21 cellular contexts compared by ENCODE assay signal in genomic region chr2:28320009-28320365, GRCh38.
A peak's percentile ranks its signal among the peaks of the same experiment; 100 is the strongest.
DNase-seq lines count a peak whose midpoint lies in the region; ATAC-seq, FAIRE-seq and TF ChIP-seq lines count a peak whose summit lies in the region.
"Had no signal": no experiment of that assay in that cellular context is flagged by ENCODE, and none has a peak within 500 bp of the region (broad histone marks: within the 10 kb centered on the region; RNA-seq: fewer than 3 reads in every experiment).

No MANE protein-coding gene starts in this region.

- H3K4me2 ChIP-seq in IMR-90 (ENCODE audit: low read depth, low read length) (no peak overlapping the region), H1 (ENCODE audit: insufficient read depth in 1 of 2, low read depth in 2 of 2, low read length in 2 of 2) (no peak overlapping the region), neuronal stem cell (ENCODE audit: insufficient read depth, low read length, poor library complexity, severe bottlenecking) (no peak overlapping the region), OCI-LY7 (ENCODE audit: low read length) (no peak overlapping the region)

- H3K79me1 ChIP-seq in IMR-90 (ENCODE audit: low read depth in 1 of 2, low read length in 2 of 2) (no peaks in the 10 kb centered on the region), H1 (ENCODE audit: low read depth, low read length) (no peaks in the 10 kb centered on the region), neuronal stem cell (ENCODE audit: low read depth, low read length) (no peaks in the 10 kb centered on the region)

- H2BK20ac ChIP-seq in IMR-90 (ENCODE audit: low read depth, low read length) (no peak overlapping the region), H1 (ENCODE audit: low read length) (no peak overlapping the region)

- H3K36me3 ChIP-seq in IMR-90 (ENCODE audit: control insufficient read depth, insufficient read depth, low read length) (no peaks in the 10 kb centered on the region), H1 (ENCODE audit: control insufficient read depth in 2 of 4, insufficient read depth in 4 of 4, low read length in 3 of 4) (no peaks in the 10 kb centered on the region), neuronal stem cell (replicated peaks in 1 of 2; ENCODE audit: control insufficient read depth in 2 of 2, insufficient read depth in 2 of 2, low read length in 2 of 2) (no peaks in the 10 kb centered on the region), skeletal muscle tissue (ENCODE audit: control insufficient read depth in 3 of 3, insufficient read depth in 3 of 3, low read length in 3 of 3) (no peaks in the 10 kb centered on the region), OCI-LY7 (ENCODE audit: insufficient read depth, low read length) (no peaks in the 10 kb centered on the region)

- H3K23me2 ChIP-seq in H1 (ENCODE audit: low read depth, low read length): no peaks in the 10 kb centered on the region; the same call in 1 of the 2 replicates

- no TSS peak for BruUV-seq in IMR-90 (replicated peaks; lab: Mats Ljungman, UMichigan)
- BruUV-seq in OCI-LY7 (replicated peaks; lab: Mats Ljungman, UMichigan): no TSS peak

- peak overlapping the region; percentile 31; the same call in 1 of the 2 replicates for H2AK5ac ChIP-seq in IMR-90 (ENCODE audit: low read depth, low read length)
- no peak overlapping the region for H2AK5ac ChIP-seq in H1 (ENCODE audit: low read depth, low read length)
- H2AK5ac ChIP-seq in neuronal stem cell (ENCODE audit: low read depth, low read length): peak overlapping the region; percentile 85

- no peaks in the 10 kb centered on the region for H3K9me3 ChIP-seq in IMR-90 (ENCODE audit: control insufficient read depth, insufficient read depth, low read length)
- H3K9me3 ChIP-seq in H1 (ENCODE audit: insufficient read depth in 2 of 2, low read depth in 1 of 2, low read length in 1 of 2): no peaks in the 10 kb centered on the region
- H3K9me3 ChIP-seq in neuronal stem cell (replicated peaks in 1 of 2; ENCODE audit: control insufficient read depth in 2 of 2, insufficient read depth in 1 of 2, low read depth in 1 of 2, low read length in 2 of 2): no peaks in the 10 kb centered on the region
- no peaks in the 10 kb centered on the region for H3K9me3 ChIP-seq in skeletal muscle tissue (ENCODE audit: control insufficient read depth in 3 of 3, low read length in 3 of 3)
- H3K9me3 ChIP-seq in OCI-LY7 (ENCODE audit: low read length): no peaks in the 10 kb centered on the region

- FAIRE-seq in H1 (lab: Jason Lieb, UNC): no peak
- FAIRE-seq: D721Med, G401.6, GM12892, GM19239, HTR-8/SVneo had no signal

- H3K4me3 ChIP-seq in IMR-90 (ENCODE audit: insufficient read depth, low read depth, low read length) (no peak overlapping the region), H1 (ENCODE audit: extremely low read depth in 1 of 4, insufficient read depth in 2 of 4, low read depth in 3 of 4, low read length in 4 of 4) (no peak overlapping the region), neuronal stem cell (ENCODE audit: low read length in 2 of 2) (no peak overlapping the region), skeletal muscle tissue (ENCODE audit: low read length in 3 of 3) (peak overlapping the region in 2 of 3 donors; percentile 45 to 49), foreskin fibroblast (ENCODE audit: low read depth in 1 of 2, low read length in 2 of 2) (no peak overlapping the region), OCI-LY7 (ENCODE audit: low read depth, low read length, poor library complexity, severe bottlenecking) (no peak overlapping the region)

- no peak for ATAC-seq in IMR-90 (ENCODE audit: low read depth)
- ATAC-seq in HG02642 (IDR thresholded peaks at IDR 0.05; ENCODE audit: poor library complexity, unreplicated experiment): no peak
- ATAC-seq: CD8-positive, alpha-beta T cell had no signal

- H4K91ac ChIP-seq in IMR-90 (ENCODE audit: insufficient read depth, low read depth, low read length) (no peak overlapping the region), H1 (replicated peaks; ENCODE audit: insufficient read length, low read length) (peak overlapping the region; percentile 32), neuronal stem cell (ENCODE audit: low read depth, low read length, poor library complexity) (peak overlapping the region; percentile 90)

- H3K4ac ChIP-seq in IMR-90 (ENCODE audit: low read depth, low read length) (no peak overlapping the region), H1 (replicated peaks; ENCODE audit: insufficient read length, low read depth, low read length) (no peak overlapping the region), neuronal stem cell (ENCODE audit: low read length) (no peak overlapping the region)

- H4K20me1 ChIP-seq in IMR-90 (ENCODE audit: insufficient read depth, low read length): no peaks in the 10 kb centered on the region
- no peaks in the 10 kb centered on the region for H4K20me1 ChIP-seq in H1 (replicated peaks in 1 of 2; ENCODE audit: control insufficient read depth in 1 of 2, insufficient read depth in 2 of 2, low read length in 2 of 2)
- H4K20me1 ChIP-seq in OCI-LY7 (ENCODE audit: insufficient read depth, low read length): no peaks in the 10 kb centered on the region

- DNase-seq in IMR-90 (no peak), H1 (ENCODE audit: low read depth in 1 of 2, low spot score in 2 of 2) (no peak), neuronal stem cell (ENCODE audit: low spot score) (no peak), foreskin fibroblast (no peak), OCI-LY7 (ENCODE audit: low spot score) (no peak), posterior vena cava (ENCODE audit: low spot score) (no peak)
- DNase-seq: CD8-positive, alpha-beta T cell; COR-L47; DMS153; DMS79 treated with DMSO at 0.1 percent for 48 hours; GOT3; HCEC 1CT; HFFc6 had no signal

- TF ChIP-seq EP300 in H1 (IDR thresholded peaks at IDR 0.05; ENCODE audit: borderline replicate concordance in 1 of 2, low read depth in 2 of 2, low read length in 2 of 2): no peak

- H3K27me3 ChIP-seq in IMR-90 (ENCODE audit: control insufficient read depth, insufficient read depth, low read length) (no peaks in the 10 kb centered on the region), H1 (replicated peaks in 1 of 4; ENCODE audit: control insufficient read depth in 3 of 4, extremely low read depth in 1 of 4, insufficient read depth in 3 of 4, low read length in 3 of 4) (no peaks in the 10 kb centered on the region), neuronal stem cell (ENCODE audit: control insufficient read depth in 3 of 3, insufficient read depth in 3 of 3, low read depth in 1 of 3, low read length in 3 of 3) (no peaks in the 10 kb centered on the region), skeletal muscle tissue (ENCODE audit: control insufficient read depth in 3 of 3, insufficient read depth in 3 of 3, low read length in 3 of 3) (no peaks in the 10 kb centered on the region)

- no peak overlapping the region for H3K9ac ChIP-seq in IMR-90 (ENCODE audit: low read depth, low read length)
- no peak overlapping the region for H3K9ac ChIP-seq in H1 (replicated peaks in 1 of 4; ENCODE audit: extremely low read depth in 1 of 4, low read depth in 3 of 4, low read length in 3 of 4)
- no peak overlapping the region for H3K9ac ChIP-seq in neuronal stem cell (ENCODE audit: low read depth, low read length, poor library complexity)
- peak overlapping the region; percentile 32 to 79 (median 37) for H3K9ac ChIP-seq in skeletal muscle tissue (ENCODE audit: low read depth in 1 of 3, low read length in 3 of 3)

- in situ Hi-C loops in IMR-90 (cut with MboI; ENCODE audit: low sequenced_read_pairs): no loop called here

- CTCF ChIA-PET in IMR-90 (lab: Yijun Ruan, JAX) (no interaction called here), H1 (lab: Charles Lee; ENCODE audit: partially characterized antibody) (no interaction called here), OCI-LY7 (lab: Charles Lee; ENCODE audit: unreplicated experiment) (no interaction called here)

- H3K9me1 ChIP-seq in IMR-90 (ENCODE audit: insufficient read depth, low read length): peaks cover 2% of the 10 kb centered on the region

- 100% methylated on average over 2 of the region's 6 CpGs; no CpG with 5 or more reads in 1 of the 2 experiments for WGBS in IMR-90 (ENCODE audit: extremely low coverage in 2 of 2, insufficient read length in 1 of 2), 2 experiments
- WGBS in H1 (ENCODE audit: extremely low coverage in 1 of 2, insufficient coverage in 1 of 2, insufficient read length in 1 of 2, insufficient replicate concordance in 2 of 2, low coverage in 1 of 2, low lambda C conversion rate in 2 of 2, missing lambda C conversion rate in 1 of 2), 2 experiments: 86% methylated on average over 6 of the region's 6 CpGs; no CpG with 5 or more reads in 1 of the 2 experiments
- WGBS in neuronal stem cell (ENCODE audit: extremely low coverage in 2 of 2, insufficient read length in 2 of 2, insufficient replicate concordance in 1 of 2), 2 donors: no CpG with 5 or more reads among the region's 6 CpGs

- H3K18ac ChIP-seq in IMR-90 (ENCODE audit: low read depth, low read length): no peak overlapping the region; the same call in 1 of the 2 replicates
- H3K18ac ChIP-seq in H1 (ENCODE audit: extremely low read depth, low read length): no peak overlapping the region; the same call in 1 of the 2 replicates
- H3K18ac ChIP-seq in neuronal stem cell (ENCODE audit: low read length): peak overlapping the region; percentile 96

- dilution Hi-C loops in IMR-90 (cut with HindIII; ENCODE audit: low sequenced_read_pairs, unreplicated experiment): no loop called here

- H2BK120ac ChIP-seq in IMR-90 (ENCODE audit: low read depth, low read length): no peak overlapping the region
- no peak overlapping the region for H2BK120ac ChIP-seq in H1 (replicated peaks; ENCODE audit: low read depth, low read length)
- peak overlapping the region; percentile 98 for H2BK120ac ChIP-seq in neuronal stem cell (ENCODE audit: low read depth, low read length)

- POLR2A ChIA-PET in IMR-90 (lab: Charles Lee; ENCODE audit: unreplicated experiment) (no interaction called here), H1 (lab: Charles Lee; ENCODE audit: partially characterized antibody) (interaction anchor here (1.6 to 1.7 kb wide), 2 partner anchors 8 kb away, joined by 3 to 5 read pairs; no protein-coding TSS in a partner anchor), OCI-LY7 (lab: Charles Lee) (no interaction called here)

- H3K4me1 ChIP-seq in IMR-90 (ENCODE audit: control insufficient read depth, insufficient read depth, low read length) (peaks cover 10% of the 10 kb centered on the region), H1 (replicated peaks in 1 of 4; ENCODE audit: control insufficient read depth in 3 of 4, insufficient read depth in 4 of 4, low read length in 3 of 4) (peaks cover 11 to 31% (median 22%) of the 10 kb centered on the region in 4 experiments), neuronal stem cell (ENCODE audit: control insufficient read depth in 2 of 2, insufficient read depth in 1 of 2, low read depth in 1 of 2, low read length in 2 of 2) (peaks cover 12 to 47% of the 10 kb centered on the region in 2 donors), skeletal muscle tissue (ENCODE audit: control insufficient read depth in 3 of 3, insufficient read depth in 3 of 3, low read length in 3 of 3) (peaks cover 26 to 40% (median 38%) of the 10 kb centered on the region in 3 donors), OCI-LY7 (ENCODE audit: insufficient read depth, low read length, poor library complexity, severe bottlenecking) (no peaks in the 10 kb centered on the region)

- H2BK12ac ChIP-seq in H1 (ENCODE audit: low read depth, low read length) (peak overlapping the region; percentile 32; the same call in 1 of the 2 replicates), neuronal stem cell (ENCODE audit: low read length) (peak overlapping the region; percentile 95)

- TF ChIP-seq RAD21 in IMR-90 (IDR thresholded peaks at IDR 0.05; ENCODE audit: low read length): no peak
- TF ChIP-seq RAD21 in H1 (IDR thresholded peaks at IDR 0.05 in 1 of 2, conservative IDR thresholded peaks at IDR 0.05 in 1 of 2; ENCODE audit: low read depth in 2 of 2, low read length in 2 of 2): no peak

- H3K56ac ChIP-seq in IMR-90 (ENCODE audit: extremely low read depth, insufficient read depth, low read length) (no peak overlapping the region), H1 (replicated peaks; ENCODE audit: insufficient read length, low read depth, low read length) (no peak overlapping the region)

- no peaks in the 10 kb centered on the region for H3K9me2 ChIP-seq in OCI-LY7 (ENCODE audit: insufficient read depth, low read length)

- H3K14ac ChIP-seq in IMR-90 (replicated peaks; ENCODE audit: low read depth, low read length) (no peak overlapping the region), H1 (ENCODE audit: insufficient read length) (no peak overlapping the region), neuronal stem cell (ENCODE audit: low read length) (peak overlapping the region; percentile 59)

- H2AFZ ChIP-seq in IMR-90 (replicated peaks; ENCODE audit: low read length, poor library complexity) (no peak overlapping the region), H1 (ENCODE audit: low read length) (no peak overlapping the region), neuronal stem cell (ENCODE audit: low read length) (no peak overlapping the region), OCI-LY7 (ENCODE audit: low read length) (no peak overlapping the region)

- no peak overlapping the region for H2AK9ac ChIP-seq in IMR-90 (replicated peaks; ENCODE audit: low read depth, low read length, poor library complexity)

- H2BK15ac ChIP-seq in IMR-90 (ENCODE audit: low read depth, low read length) (no peak overlapping the region), H1 (ENCODE audit: low read length) (no peak overlapping the region; the same call in 1 of the 2 replicates), neuronal stem cell (ENCODE audit: low read length) (no peak overlapping the region)

- intact Hi-C loops in IMR-90 (cut with micrococcal nuclease) (no loop called here), OCI-LY7 (cut with micrococcal nuclease; ENCODE audit: unreplicated experiment) (no loop called here), posterior vena cava (cut with DNase I) (no loop called here)

- H3K23ac ChIP-seq in IMR-90 (ENCODE audit: low read depth, low read length) (no peak overlapping the region), H1 (ENCODE audit: insufficient read length) (no peak overlapping the region), neuronal stem cell (ENCODE audit: low read depth, low read length, poor library complexity) (peak overlapping the region; percentile 50)

- H3K79me2 ChIP-seq in H1 (ENCODE audit: control insufficient read depth in 1 of 2, insufficient read depth in 2 of 2, low read length in 2 of 2) (no peaks in the 10 kb centered on the region), OCI-LY7 (ENCODE audit: insufficient read depth, low read depth, low read length) (no peaks in the 10 kb centered on the region)

- no peak overlapping the region for H4K8ac ChIP-seq in IMR-90 (ENCODE audit: low read depth in 2 of 2, low read length in 2 of 2)
- no peak overlapping the region for H4K8ac ChIP-seq in H1 (ENCODE audit: extremely low read depth, insufficient read depth, low read length)
- no peak overlapping the region for H4K8ac ChIP-seq in neuronal stem cell (ENCODE audit: low read depth, low read length)

- H3K27ac ChIP-seq in IMR-90 (ENCODE audit: insufficient read depth, low read length): no peak overlapping the region
- H3K27ac ChIP-seq in H1 (ENCODE audit: low read depth, low read length): no peak overlapping the region
- peak overlapping the region; percentile 93 for H3K27ac ChIP-seq in neuronal stem cell (replicated peaks; ENCODE audit: low read length)
- H3K27ac ChIP-seq in skeletal muscle tissue (ENCODE audit: low read depth, low read length): peak overlapping the region; percentile 75
- H3K27ac ChIP-seq in OCI-LY7 (ENCODE audit: low read depth, low read length, poor library complexity, severe bottlenecking): no peak overlapping the region
- H3K27ac ChIP-seq: 22Rv1 had no signal

- H2BK5ac ChIP-seq in IMR-90 (ENCODE audit: low read depth, low read length, poor library complexity, severe bottlenecking) (no peak overlapping the region), H1 (ENCODE audit: low read depth, low read length) (0 out of 2 replicates have a peak overlapping the region, but pooled peaks have one; percentile 11), neuronal stem cell (ENCODE audit: low read length) (peak overlapping the region; percentile 77)

- TF ChIP-seq CTCF in IMR-90 (conservative IDR thresholded peaks at IDR 0.05; ENCODE audit: low read depth, low read length) (no peak), H1 (IDR thresholded peaks at IDR 0.05; ENCODE audit: control extremely low read depth in 1 of 3, insufficient read depth in 1 of 3, low read depth in 1 of 3, low read length in 3 of 3) (no peak), foreskin fibroblast (IDR thresholded peaks at IDR 0.05; ENCODE audit: low read depth, low read length) (no peak), OCI-LY7 (conservative IDR thresholded peaks at IDR 0.05; ENCODE audit: low read length) (no peak)

- H4K5ac ChIP-seq in IMR-90 (ENCODE audit: low read depth, low read length): no peak overlapping the region
- no peak overlapping the region for H4K5ac ChIP-seq in H1 (ENCODE audit: insufficient read length, low read depth, low read length)

- TF ChIP-seq POLR2A in IMR-90 (IDR thresholded peaks at IDR 0.05; ENCODE audit: low read depth, low read length) (no peak), H1 (IDR thresholded peaks at IDR 0.05; ENCODE audit: control extremely low read depth in 1 of 2, low read depth in 2 of 2, low read length in 2 of 2) (no peak)

Comparison
In these comparisons a context has a peak if more than half of its experiments do, and no peak if none do; other contexts are left out.
1. H3K27ac ChIP-seq: peak in neuronal stem cell (single experiment) and skeletal muscle tissue (single experiment); none in IMR-90 (single experiment), H1 (single experiment) and OCI-LY7 (single experiment).
2. H3K4me3 ChIP-seq: peak in skeletal muscle tissue (2 of 3); none in IMR-90 (single experiment), H1 (0 of 4), neuronal stem cell (0 of 2), foreskin fibroblast (0 of 2) and OCI-LY7 (single experiment).
3. H3K9ac ChIP-seq: peak in skeletal muscle tissue (3 of 3); none in IMR-90 (single experiment), H1 (0 of 4) and neuronal stem cell (single experiment).